ENCODE assay signal across 8 cellular contexts in the genomic region with DNA sequence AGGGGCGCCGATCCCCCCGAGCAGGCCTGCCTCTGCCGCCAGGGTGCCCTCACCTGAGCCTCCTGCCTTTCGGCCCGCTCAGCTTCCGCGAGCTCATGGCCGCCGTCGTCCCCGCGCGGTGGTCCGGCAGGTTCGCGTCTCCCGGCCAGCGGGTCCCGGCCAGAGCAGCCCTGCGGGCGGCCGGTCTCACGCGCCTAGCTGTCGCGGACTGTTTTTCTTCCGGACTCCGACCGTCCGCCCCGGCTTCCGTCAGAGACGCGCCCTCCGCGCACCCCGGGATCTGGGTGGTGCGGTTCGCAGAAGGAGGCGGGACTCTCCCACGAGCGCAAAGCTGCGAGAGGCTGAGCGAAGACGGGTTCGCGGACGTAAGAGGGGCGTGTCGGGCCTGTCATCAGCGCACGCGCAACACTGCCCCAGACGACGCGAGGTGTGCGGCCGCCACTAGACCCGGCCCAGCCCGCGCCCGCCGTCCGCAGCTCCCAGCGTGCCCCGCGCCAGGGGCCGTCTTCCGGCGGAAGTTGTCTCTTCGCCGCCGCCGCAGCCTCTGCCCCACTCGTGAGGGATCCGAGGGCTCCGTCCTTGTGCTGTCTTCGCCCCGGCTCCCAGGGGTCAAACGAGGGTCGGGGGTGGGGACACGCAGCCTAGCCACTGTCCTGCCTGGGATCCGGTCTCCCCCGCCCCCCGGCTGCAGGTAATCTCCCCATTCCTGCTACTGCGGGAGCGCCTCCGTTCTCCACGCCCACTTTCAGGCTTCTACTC. TPM values are rescaled to one million over a fixed set of nuclear protein-coding genes. Genes with fewer than 3 reads are reported as not detected.
DNase-seq lines count a peak whose midpoint lies in the region; ATAC-seq and TF ChIP-seq lines count a peak whose summit lies in the region.

A gene (minus strand): TSS at position 210 of the 759 bp plus-strand sequence. CDS start 113 bp downstream, at position 97.

- peak; percentile 92 for ATAC-seq in GM19351 (IDR thresholded peaks at IDR 0.05; ENCODE audit: unreplicated experiment)
- ATAC-seq in HG03521 (IDR thresholded peaks at IDR 0.05; ENCODE audit: unreplicated experiment) = peak; percentile 88
- ATAC-seq in left lung = peak; percentile 94

- peaks cover 18% of the 10 kb centered on the region for H3K4me1 Mint-ChIP-seq in CD14-positive monocyte
- H3K4me1 Mint-ChIP-seq in dendritic cell treated with granulocyte-macrophage colony-stimulating factor and Interleukin-4, amounts not matched to agents 40 ng/mL and 50 ng/mL, for 4 days (ENCODE audit: low read depth) = peaks cover 52% of the 10 kb centered on the region

- DNase-seq in CD14-positive monocyte (ENCODE audit: low spot score) = peak; percentile 98
- peak; percentile 99 for DNase-seq in NCI-H748 (lab: John Stamatoyannopoulos, UW; ENCODE audit: unreplicated experiment)
- peak; percentile 89 to 94 for DNase-seq in activated CD4-positive, alpha-beta T cell treated with anti-CD3 and anti-CD28 coated beads, Interleukin-2, amount 50 U/mL, for 24 hours (ENCODE audit: low read depth in 1 of 2, low spot score in 1 of 2)
- peak; percentile 99 for DNase-seq in left lung
- peak; percentile 95 for DNase-seq in stimulated activated CD4-positive, alpha-beta T cell treated with anti-CD3 and anti-CD28 coated beads, Interleukin-2, amount 100 ng/mL, for 48 hours

- peak within 1 kb of the TSS; percentile 88 to 95 for H3K27ac ChIP-seq in left lung

- no peaks in the 10 kb centered on the region for H3K9me3 ChIP-seq in left lung

- H3K36me3 Mint-ChIP-seq in CD14-positive monocyte = peaks cover 41 to 55% of the 10 kb centered on the region in 2 donors
- peaks cover 64% of the 10 kb centered on the region for H3K36me3 Mint-ChIP-seq in dendritic cell treated with granulocyte-macrophage colony-stimulating factor and Interleukin-4, amounts not matched to agents 40 ng/mL and 50 ng/mL, for 4 days (ENCODE audit: low read depth)

- no peaks in the 10 kb centered on the region for H3K27me3 Mint-ChIP-seq in CD14-positive monocyte (ENCODE audit: low read depth in 3 of 3)
- no peaks in the 10 kb centered on the region for H3K27me3 Mint-ChIP-seq in dendritic cell treated with granulocyte-macrophage colony-stimulating factor and Interleukin-4, amounts not matched to agents 40 ng/mL and 50 ng/mL, for 4 days

- peaks cover 22 to 57% of the 10 kb centered on the region in 2 donors for H3K4me1 ChIP-seq in left lung

- peaks cover 0 to 53% of the 10 kb centered on the region in 2 donors for H3K36me3 ChIP-seq in left lung

- no peaks in the 10 kb centered on the region for H3K27me3 ChIP-seq in left lung

- TF ChIP-seq CTCF in CD14-positive monocyte (IDR thresholded peaks at IDR 0.05) (no peak), left lung (IDR thresholded peaks at IDR 0.05) (no peak)

- peak within 1 kb of the TSS; percentile 91 to 95 (median 93) for H3K27ac Mint-ChIP-seq in CD14-positive monocyte
- H3K27ac Mint-ChIP-seq in dendritic cell treated with granulocyte-macrophage colony-stimulating factor and Interleukin-4, amounts not matched to agents 40 ng/mL and 50 ng/mL, for 4 days = peak within 1 kb of the TSS; percentile 79

- no peaks in the 10 kb centered on the region for H3K9me3 Mint-ChIP-seq in CD14-positive monocyte
- no peaks in the 10 kb centered on the region for H3K9me3 Mint-ChIP-seq in dendritic cell treated with granulocyte-macrophage colony-stimulating factor and Interleukin-4, amounts not matched to agents 40 ng/mL and 50 ng/mL, for 4 days

- H3K4me3 Mint-ChIP-seq in CD14-positive monocyte = peak within 1 kb of the TSS; percentile 90 to 94
- H3K4me3 Mint-ChIP-seq in dendritic cell treated with granulocyte-macrophage colony-stimulating factor and Interleukin-4, amounts not matched to agents 40 ng/mL and 50 ng/mL, for 4 days = peak within 1 kb of the TSS; percentile 81

- intact Hi-C loops in CD14-positive monocyte (cut with micrococcal nuclease) = loop anchor here in 1 of 2 donors (1.0 to 5.0 kb wide), 2 partner anchors 46 to 60 kb away; a partner anchor contains a TSS
- intact Hi-C loops in dendritic cell treated with granulocyte-macrophage colony-stimulating factor and Interleukin-4, amounts not matched to agents 40 ng/mL and 50 ng/mL, for 4 days (cut with micrococcal nuclease) = loop anchor here (1.0 to 5.0 kb wide), 4 partner anchors 24 to 239 kb away; a partner anchor contains a TSS
- intact Hi-C loops in left lung (cut with DNase I) = loop anchor here in 1 of 2 donors (10.0 kb wide), 2 partner anchors 172 to 242 kb away; a partner anchor contains a TSS

- H3K4me3 ChIP-seq in left lung = peak within 1 kb of the TSS; percentile 76 to 94

RNA-seq across cellular contexts. Expression of the gene that starts here (rescaled TPM):
- polyA plus RNA-seq in CD14-positive monocyte = 10 to 100 TPM; 53.0 to 58.7 TPM
- total RNA-seq in left lung = 10 to 100 TPM; 41.9 to 51.1 TPM

Comparison
In these comparisons a context has a peak if more than half of its experiments do, and no peak if none do; other contexts are left out.
1. Peak in every context shown above with its lines: DNase-seq, ATAC-seq, H3K4me3 ChIP-seq and H3K27ac ChIP-seq.